In the genomic region with DNA sequence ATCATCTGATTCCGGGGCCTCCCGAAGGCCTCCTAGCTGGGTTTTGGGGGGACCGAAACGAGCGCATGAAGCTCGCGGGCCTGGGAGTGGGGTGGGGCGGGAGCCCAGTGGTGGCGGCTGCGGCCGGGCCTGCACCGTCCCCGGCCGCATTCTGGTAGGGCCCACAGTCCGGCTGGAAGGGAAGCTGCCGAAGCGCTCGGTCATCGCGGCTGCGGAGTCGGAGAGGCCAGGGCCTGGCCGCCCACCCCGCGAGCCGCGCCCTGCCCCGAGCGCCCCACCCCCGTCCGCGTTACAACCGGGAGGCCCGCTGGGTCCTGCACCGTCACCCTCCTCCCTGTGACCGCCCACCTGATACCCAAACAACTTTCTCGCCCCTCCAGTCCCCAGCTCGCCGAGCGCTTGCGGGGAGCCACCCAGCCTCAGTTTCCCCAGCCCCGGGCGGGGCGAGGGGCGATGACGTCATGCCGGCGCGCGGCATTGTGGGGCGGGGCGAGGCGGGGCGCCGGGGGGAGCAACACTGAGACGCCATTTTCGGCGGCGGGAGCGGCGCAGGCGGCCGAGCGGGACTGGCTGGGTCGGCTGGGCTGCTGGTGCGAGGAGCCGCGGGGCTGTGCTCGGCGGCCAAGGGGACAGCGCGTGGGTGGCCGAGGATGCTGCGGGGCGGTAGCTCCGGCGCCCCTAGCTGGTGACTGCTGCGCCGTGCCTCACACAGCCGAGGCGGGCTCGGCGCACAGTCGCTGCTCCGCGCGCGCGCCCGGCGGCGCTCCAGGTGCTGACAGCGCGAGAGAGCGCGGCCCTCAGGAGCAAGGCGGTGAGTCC, we compare ENCODE assay signal across 1 cellular context.
A peak's percentile ranks its signal among the peaks of the same experiment; 100 is the strongest.
TF ChIP-seq lines count a peak whose summit lies in the region.

Gene KLC1, plus strand, starts transcription at position 528 of the 819 bp plus-strand sequence. CDS start 25,354 bp downstream, outside the sequence.

TF ChIP-seq in IMR-90, 13 proteins besides CTCF, POLR2A, EP300 and RAD21:
- TF ChIP-seq CEBPB (IDR thresholded peaks at IDR 0.05; ENCODE audit: low read depth, low read length), result no peak
- 0 out of 2 replicates have a peak, but pooled peaks have one; percentile 2 for TF ChIP-seq FOS (IDR thresholded peaks at IDR 0.05; ENCODE audit: low read depth, low read length)
- TF ChIP-seq MAZ (IDR thresholded peaks at IDR 0.05; ENCODE audit: borderline replicate concordance, low read depth, low read length), result peak; percentile 87; the same call in 1 of the 2 replicates
- TF ChIP-seq ELK1 (IDR thresholded peaks at IDR 0.05; ENCODE audit: borderline replicate concordance, low read depth, low read length), result no peak
- TF ChIP-seq NFE2L2 (IDR thresholded peaks at IDR 0.05; ENCODE audit: low read depth, low read length), result peak; percentile 27; the same call in 1 of the 2 replicates
